In the genomic region with DNA sequence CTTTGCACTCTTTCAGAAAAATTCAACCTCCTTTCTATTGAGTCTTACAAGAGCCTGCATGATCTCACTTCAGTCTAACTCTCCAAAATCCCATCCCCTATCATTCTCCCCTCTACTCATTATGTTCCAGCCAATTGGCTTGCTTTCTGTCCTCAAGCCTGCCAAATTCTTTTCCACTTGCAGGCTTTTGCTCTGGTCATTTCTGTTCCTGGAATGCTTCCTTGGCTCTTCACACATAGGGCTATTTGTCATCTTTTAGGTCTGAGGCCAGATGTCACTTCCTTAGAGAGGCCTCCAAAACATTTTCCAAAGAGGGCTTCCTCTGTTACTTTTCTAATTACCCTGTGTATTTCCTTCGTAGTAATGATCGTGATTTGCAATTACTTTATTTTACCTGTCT, we compare ENCODE assay signal across 1 cellular context.
TF ChIP-seq lines count a peak whose summit lies in the region.

No MANE protein-coding gene starts in this region.

TF ChIP-seq in SK-N-SH treated with all-trans-retinoic acid at 6 μM for 48 hours, 23 proteins besides CTCF, POLR2A, EP300 and RAD21 (continued from another document):
- TF ChIP-seq POU6F1 (CRISPR knock-in tag; IDR thresholded peaks at IDR 0.05; ENCODE audit: borderline replicate concordance, low read depth) (no peak), RARB (CRISPR knock-in tag; IDR thresholded peaks at IDR 0.05) (no peak)
